Comparison of ENCODE assay signal across 10 cellular contexts in the genomic region with DNA sequence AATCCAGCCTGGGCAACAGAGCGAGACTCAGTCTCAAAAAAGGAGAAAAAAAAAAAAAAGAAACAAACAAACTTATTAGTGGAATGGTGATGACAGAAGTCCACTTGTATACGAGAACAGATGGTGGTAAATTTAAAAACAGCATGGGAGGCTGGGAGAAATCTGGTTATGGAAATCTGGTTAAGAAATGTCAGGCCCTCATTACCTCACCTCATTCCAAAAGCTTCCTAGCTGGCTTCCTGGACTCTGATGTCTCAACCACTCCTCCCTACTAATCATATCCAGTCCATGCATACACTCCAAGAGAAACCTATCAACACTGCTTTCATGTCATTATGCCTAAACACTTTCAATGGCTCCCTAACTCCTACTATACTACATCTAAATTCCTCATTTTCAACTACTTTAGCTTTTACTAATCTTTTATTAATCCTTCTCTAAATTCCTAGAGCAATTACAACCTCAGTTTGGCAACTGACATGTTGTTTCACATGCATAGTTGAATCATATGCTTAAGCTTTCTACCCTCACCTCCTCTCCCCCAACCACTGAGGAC. TPM values are rescaled to one million over a fixed set of nuclear protein-coding genes. Genes with fewer than 3 reads are reported as not detected.
DNase-seq lines count a peak whose midpoint lies in the region; ATAC-seq and TF ChIP-seq lines count a peak whose summit lies in the region.
"Had no signal": no experiment of that assay in that cellular context is flagged by ENCODE, and none has a peak within 500 bp of the region (broad histone marks: within the 10 kb centered on the region; RNA-seq: fewer than 3 reads in every experiment).

No MANE protein-coding gene starts in this region.

- intact Hi-C loops in naive thymus-derived CD4-positive, alpha-beta T cell (cut with micrococcal nuclease) = no loop called here
- intact Hi-C loops in CD8-positive, alpha-beta T cell (cut with DNase I, micrococcal nuclease) = no loop called here
- intact Hi-C loops in activated T-helper 1 cell treated with anti-CD3 and anti-CD28 coated beads, Interleukin-12 subunit alpha, Interleukin-12 subunit beta, Interleukin-2, Interleukin-4 antibody, amounts not matched to agents 30 ng/mL and 10 ng/mL and 1 ng/mL, durations not matched to agents 14 hours and 24 hours and 36 hours (cut with micrococcal nuclease) = no loop called here

- H3K27me3 ChIP-seq in naive thymus-derived CD4-positive, alpha-beta T cell (ENCODE audit: control insufficient read depth in 2 of 2, insufficient read depth in 2 of 2, low read length in 2 of 2) = no peaks in the 10 kb centered on the region
- H3K27me3 ChIP-seq in CD8-positive, alpha-beta T cell (ENCODE audit: insufficient read depth, low read length) = no peaks in the 10 kb centered on the region
- H3K27me3 ChIP-seq: body of pancreas had no signal

- peak; percentile 81 for DNase-seq in DMS 273 (lab: John Stamatoyannopoulos, UW; ENCODE audit: unreplicated experiment)
- peak; percentile 60 for DNase-seq in NCI-H1694 (lab: John Stamatoyannopoulos, UW)
- peak; percentile 42 for DNase-seq in dermis blood vessel endothelial cell
- DNase-seq in naive thymus-derived CD4-positive, alpha-beta T cell = no peak
- DNase-seq in CD8-positive, alpha-beta T cell = no peak
- DNase-seq in activated T-helper 1 cell treated with anti-CD3 and anti-CD28 coated beads, Interleukin-12 subunit alpha, Interleukin-12 subunit beta, Interleukin-2, Interleukin-4 antibody, amounts not matched to agents 30 ng/mL and 10 ng/mL and 1 ng/mL, durations not matched to agents 14 hours and 24 hours and 36 hours (ENCODE audit: low spot score) = no peak
- no peak for DNase-seq in retina
- DNase-seq: body of pancreas; NK-92 treated with Interleukin-12 subunit alpha and Interleukin-12 subunit beta, amount 100 ng/mL, for 24 hours had no signal

- ATAC-seq in naive thymus-derived CD4-positive, alpha-beta T cell = no peak
- no peak for ATAC-seq in CD8-positive, alpha-beta T cell
- ATAC-seq in HG03196 (IDR thresholded peaks at IDR 0.05; ENCODE audit: unreplicated experiment) = no peak
- ATAC-seq: body of pancreas had no signal

- H3K9me3 Mint-ChIP-seq in naive thymus-derived CD4-positive, alpha-beta T cell = no peaks in the 10 kb centered on the region
- no peaks in the 10 kb centered on the region for H3K9me3 Mint-ChIP-seq in CD8-positive, alpha-beta T cell
- no peaks in the 10 kb centered on the region for H3K9me3 Mint-ChIP-seq in activated T-helper 1 cell treated with anti-CD3 and anti-CD28 coated beads, Interleukin-12 subunit alpha, Interleukin-12 subunit beta, Interleukin-2, Interleukin-4 antibody, amounts not matched to agents 30 ng/mL and 10 ng/mL and 1 ng/mL, durations not matched to agents 14 hours and 24 hours and 36 hours

- peak overlapping the region in 4 of 10 donors; percentile 3 to 27 (median 23) for H3K4me3 Mint-ChIP-seq in naive thymus-derived CD4-positive, alpha-beta T cell
- H3K4me3 Mint-ChIP-seq in CD8-positive, alpha-beta T cell = no peak overlapping the region
- H3K4me3 Mint-ChIP-seq in activated T-helper 1 cell treated with anti-CD3 and anti-CD28 coated beads, Interleukin-12 subunit alpha, Interleukin-12 subunit beta, Interleukin-2, Interleukin-4 antibody, amounts not matched to agents 30 ng/mL and 10 ng/mL and 1 ng/mL, durations not matched to agents 14 hours and 24 hours and 36 hours = no peak overlapping the region

- peaks cover 0 to 14% of the 10 kb centered on the region in 2 donors for H3K4me1 ChIP-seq in naive thymus-derived CD4-positive, alpha-beta T cell (ENCODE audit: control insufficient read depth in 2 of 2, insufficient read depth in 2 of 2, low read length in 2 of 2)
- H3K4me1 ChIP-seq in CD8-positive, alpha-beta T cell (ENCODE audit: insufficient read depth, low read length) = peaks cover 23% of the 10 kb centered on the region

- peaks cover 21 to 81% (median 71%) of the 10 kb centered on the region in 7 donors for H3K4me1 Mint-ChIP-seq in naive thymus-derived CD4-positive, alpha-beta T cell
- peaks cover 71% of the 10 kb centered on the region for H3K4me1 Mint-ChIP-seq in CD8-positive, alpha-beta T cell (ENCODE audit: low read depth)
- peaks cover 29% of the 10 kb centered on the region for H3K4me1 Mint-ChIP-seq in activated T-helper 1 cell treated with anti-CD3 and anti-CD28 coated beads, Interleukin-12 subunit alpha, Interleukin-12 subunit beta, Interleukin-2, Interleukin-4 antibody, amounts not matched to agents 30 ng/mL and 10 ng/mL and 1 ng/mL, durations not matched to agents 14 hours and 24 hours and 36 hours (ENCODE audit: low read depth)

- H3K27ac Mint-ChIP-seq in naive thymus-derived CD4-positive, alpha-beta T cell = peak overlapping the region in 8 of 9 donors; percentile 1 to 74 (median 23)
- no peak overlapping the region for H3K27ac Mint-ChIP-seq in CD8-positive, alpha-beta T cell
- no peak overlapping the region for H3K27ac Mint-ChIP-seq in activated T-helper 1 cell treated with anti-CD3 and anti-CD28 coated beads, Interleukin-12 subunit alpha, Interleukin-12 subunit beta, Interleukin-2, Interleukin-4 antibody, amounts not matched to agents 30 ng/mL and 10 ng/mL and 1 ng/mL, durations not matched to agents 14 hours and 24 hours and 36 hours

- no peak for TF ChIP-seq CTCF in CD8-positive, alpha-beta T cell (IDR thresholded peaks at IDR 0.05)

- no peaks in the 10 kb centered on the region for H3K36me3 ChIP-seq in naive thymus-derived CD4-positive, alpha-beta T cell (ENCODE audit: control insufficient read depth in 2 of 3, insufficient read depth in 3 of 3, low read length in 3 of 3)
- H3K36me3 ChIP-seq in CD8-positive, alpha-beta T cell (ENCODE audit: insufficient read depth, low read length) = no peaks in the 10 kb centered on the region

- no peak overlapping the region for H3K27ac ChIP-seq in naive thymus-derived CD4-positive, alpha-beta T cell (ENCODE audit: low read depth, low read length)
- H3K27ac ChIP-seq in CD8-positive, alpha-beta T cell (ENCODE audit: low read depth, low read length) = no peak overlapping the region
- H3K27ac ChIP-seq: body of pancreas had no signal

- CTCF ChIA-PET in naive thymus-derived CD4-positive, alpha-beta T cell (lab: Charles Lee) = interaction anchor here (1.2 kb wide), 1 partner anchor 35 kb away, joined by 4 read pairs; no protein-coding TSS in a partner anchor
- CTCF ChIA-PET in CD8-positive, alpha-beta T cell (lab: Charles Lee) = no interaction called here

- no peak overlapping the region for H3K4me3 ChIP-seq in naive thymus-derived CD4-positive, alpha-beta T cell (ENCODE audit: low read length)
- H3K4me3 ChIP-seq in CD8-positive, alpha-beta T cell (ENCODE audit: low read depth, low read length) = no peak overlapping the region
- H3K4me3 ChIP-seq: body of pancreas had no signal

- H3K36me3 Mint-ChIP-seq in naive thymus-derived CD4-positive, alpha-beta T cell = peaks cover 3 to 9% (median 9%) of the 10 kb centered on the region in 5 donors
- peaks cover 19% of the 10 kb centered on the region for H3K36me3 Mint-ChIP-seq in CD8-positive, alpha-beta T cell
- peaks cover 5% of the 10 kb centered on the region for H3K36me3 Mint-ChIP-seq in activated T-helper 1 cell treated with anti-CD3 and anti-CD28 coated beads, Interleukin-12 subunit alpha, Interleukin-12 subunit beta, Interleukin-2, Interleukin-4 antibody, amounts not matched to agents 30 ng/mL and 10 ng/mL and 1 ng/mL, durations not matched to agents 14 hours and 24 hours and 36 hours (ENCODE audit: low read depth)

- no peaks in the 10 kb centered on the region for H3K9me3 ChIP-seq in naive thymus-derived CD4-positive, alpha-beta T cell (ENCODE audit: control insufficient read depth in 2 of 3, low read length in 3 of 3)
- no peaks in the 10 kb centered on the region for H3K9me3 ChIP-seq in CD8-positive, alpha-beta T cell (ENCODE audit: low read length)
- H3K9me3 ChIP-seq: body of pancreas had no signal

- POLR2A ChIA-PET in naive thymus-derived CD4-positive, alpha-beta T cell (lab: Charles Lee) = interaction anchor here (0.6 kb wide), 1 partner anchor 8 kb away, joined by 3 read pairs; no protein-coding TSS in a partner anchor
- POLR2A ChIA-PET in CD8-positive, alpha-beta T cell (lab: Charles Lee) = interaction anchor here (1.0 kb wide), 1 partner anchor 16 kb away, joined by 3 read pairs; no protein-coding TSS in a partner anchor

- H3K27me3 Mint-ChIP-seq in naive thymus-derived CD4-positive, alpha-beta T cell = no peaks in the 10 kb centered on the region
- H3K27me3 Mint-ChIP-seq in CD8-positive, alpha-beta T cell (ENCODE audit: low read depth) = no peaks in the 10 kb centered on the region
- H3K27me3 Mint-ChIP-seq in activated T-helper 1 cell treated with anti-CD3 and anti-CD28 coated beads, Interleukin-12 subunit alpha, Interleukin-12 subunit beta, Interleukin-2, Interleukin-4 antibody, amounts not matched to agents 30 ng/mL and 10 ng/mL and 1 ng/mL, durations not matched to agents 14 hours and 24 hours and 36 hours (ENCODE audit: insufficient read depth) = no peaks in the 10 kb centered on the region

RNA-seq across cellular contexts. Expression of gene FOXJ3, which starts 52.9 kb away (rescaled TPM):
- 23.8 and 33.2 TPM in 2 replicates for total RNA-seq in dermis blood vessel endothelial cell
- 10 to 100 TPM; 59.5 to 93.3 (median 76.5) TPM for total RNA-seq in naive thymus-derived CD4-positive, alpha-beta T cell
- 10 to 100 TPM; 38.9 to 41.6 TPM for polyA plus RNA-seq in naive thymus-derived CD4-positive, alpha-beta T cell
- 10 to 100 TPM; 80.6 to 89.3 TPM for total RNA-seq in CD8-positive, alpha-beta T cell
- 50.1 and 51.6 TPM in 2 replicates for total RNA-seq in activated T-helper 1 cell treated with anti-CD3 and anti-CD28 coated beads, Interleukin-12 subunit alpha, Interleukin-12 subunit beta, Interleukin-2, Interleukin-4 antibody, amounts not matched to agents 30 ng/mL and 10 ng/mL and 1 ng/mL, durations not matched to agents 14 hours and 24 hours and 36 hours

Comparison
In these comparisons a context has a peak if more than half of its experiments do, and no peak if none do; other contexts are left out.
1. DNase-seq: peak in DMS 273 (single experiment), NCI-H1694 (single experiment) and dermis blood vessel endothelial cell (single experiment); none in naive thymus-derived CD4-positive, alpha-beta T cell (0 of 9), CD8-positive, alpha-beta T cell (0 of 7), activated T-helper 1 cell treated with anti-CD3 and anti-CD28 coated beads, Interleukin-12 subunit alpha, Interleukin-12 subunit beta, Interleukin-2, Interleukin-4 antibody, amounts not matched to agents 30 ng/mL and 10 ng/mL and 1 ng/mL, durations not matched to agents 14 hours and 24 hours and 36 hours (single experiment) and retina (single experiment).
2. H3K27ac Mint-ChIP-seq: peak in naive thymus-derived CD4-positive, alpha-beta T cell (8 of 9); none in CD8-positive, alpha-beta T cell (single experiment) and activated T-helper 1 cell treated with anti-CD3 and anti-CD28 coated beads, Interleukin-12 subunit alpha, Interleukin-12 subunit beta, Interleukin-2, Interleukin-4 antibody, amounts not matched to agents 30 ng/mL and 10 ng/mL and 1 ng/mL, durations not matched to agents 14 hours and 24 hours and 36 hours (single experiment).